8 cellular contexts compared by ENCODE assay signal in genomic region chr22:43136255-43136654, GRCh38. TPM values are rescaled to one million over a fixed set of nuclear protein-coding genes. Genes with fewer than 3 reads are reported as not detected.
DNase-seq lines count a peak whose midpoint lies in the region; ATAC-seq and TF ChIP-seq lines count a peak whose summit lies in the region.

No MANE protein-coding gene starts in this region.

- ATAC-seq in Panc1 (peak; percentile 84; the same call in 1 of the 2 replicates), upper lobe of left lung (ENCODE audit: low FRiP score in 2 of 2) (peak in 1 of 2 donors; percentile 60)

- no peaks in the 10 kb centered on the region for H3K27me3 ChIP-seq in Panc1 (ENCODE audit: control insufficient read depth, insufficient read depth, low read length)
- no peaks in the 10 kb centered on the region for H3K27me3 ChIP-seq in mammary epithelial cell (ENCODE audit: insufficient read depth, low read length)
- no peaks in the 10 kb centered on the region for H3K27me3 ChIP-seq in liver (ENCODE audit: control insufficient read depth in 4 of 4, insufficient read depth in 4 of 4, low read length in 3 of 4)
- H3K27me3 ChIP-seq in upper lobe of left lung: no peaks in the 10 kb centered on the region

- H3K9me3 ChIP-seq in Panc1 (ENCODE audit: control insufficient read depth, insufficient read depth, low read depth, low read length): no peaks in the 10 kb centered on the region
- no peaks in the 10 kb centered on the region for H3K9me3 ChIP-seq in mammary epithelial cell (replicated peaks; ENCODE audit: insufficient read depth, low read length)
- no peaks in the 10 kb centered on the region for H3K9me3 ChIP-seq in liver (ENCODE audit: control insufficient read depth in 4 of 4, low read length in 3 of 4)
- no peaks in the 10 kb centered on the region for H3K9me3 ChIP-seq in upper lobe of left lung

- H3K4me1 ChIP-seq in Panc1 (ENCODE audit: control insufficient read depth, insufficient read depth, low read length) (no peaks in the 10 kb centered on the region), mammary epithelial cell (ENCODE audit: insufficient read depth, low read length) (no peaks in the 10 kb centered on the region), liver (ENCODE audit: control insufficient read depth in 4 of 4, insufficient read depth in 4 of 4, low read length in 3 of 4) (no peaks in the 10 kb centered on the region), upper lobe of left lung (peaks cover 10 to 24% (median 14%) of the 10 kb centered on the region in 4 donors)

- TF ChIP-seq RAD21 in liver (IDR thresholded peaks at IDR 0.05): peak; percentile 36 to 57

- no peak for TF ChIP-seq EP300 in upper lobe of left lung (IDR thresholded peaks at IDR 0.05)

- H4K20me1 ChIP-seq in mammary epithelial cell (ENCODE audit: insufficient read depth, low read length): no peaks in the 10 kb centered on the region

- dilution Hi-C loops in mammary epithelial cell (cut with HindIII; ENCODE audit: low sequenced_read_pairs): loop anchor here (5.0 kb wide), 1 partner anchor 454 kb away; no protein-coding TSS in a partner anchor

- CTCF ChIA-PET in Panc1 (lab: Charles Lee) (interaction anchor here (0.5 kb wide), 1 partner anchor 60 kb away, joined by 3 read pairs; no protein-coding TSS in a partner anchor), mammary epithelial cell (lab: Charles Lee; ENCODE audit: low non-redundant PET) (interaction anchor here (0.7 kb wide), 1 partner anchor 448 kb away, joined by 3 read pairs; no protein-coding TSS in a partner anchor)

- H3K36me3 ChIP-seq in Panc1 (ENCODE audit: control insufficient read depth, insufficient read depth, low read length) (no peaks in the 10 kb centered on the region; the same call in 1 of the 2 replicates), mammary epithelial cell (ENCODE audit: insufficient read depth, low read length) (peaks cover 14% of the 10 kb centered on the region), liver (ENCODE audit: control insufficient read depth in 4 of 4, insufficient read depth in 3 of 4, low read depth in 1 of 4, low read length in 3 of 4) (peaks cover 3 to 53% (median 10%) of the 10 kb centered on the region in 4 donors), upper lobe of left lung (peaks cover 10 to 88% (median 46%) of the 10 kb centered on the region in 4 donors)

- DNase-seq in NCI-H82 (lab: John Stamatoyannopoulos, UW) (peak; percentile 58), NCI-H82 treated with DMSO at 0.1 percent for 48 hours (lab: John Stamatoyannopoulos, UW; ENCODE audit: unreplicated experiment) (no peak), Panc1 (ENCODE audit: low read depth, low spot score) (no peak), mammary epithelial cell (no peak), upper lobe of left lung (peak in 1 of 2 donors; percentile 36), G401 (ENCODE audit: low spot score) (no peak), inferior parietal cortex (ENCODE audit: extremely low spot score) (no peak)

- 41% methylated on average over 9 of the region's 9 CpGs for WGBS in mammary epithelial cell (ENCODE audit: low coverage, missing lambda C conversion rate)
- WGBS in liver: 61% methylated on average over 9 of the region's 9 CpGs
- 22 to 42% methylated on average over 5 to 9 of the region's 9 CpGs for WGBS in upper lobe of left lung, 2 donors

- peak; percentile 83 for TF ChIP-seq CTCF in Panc1 (IDR thresholded peaks at IDR 0.05)
- TF ChIP-seq CTCF in mammary epithelial cell (conservative IDR thresholded peaks at IDR 0.05 in 1 of 2, IDR thresholded peaks at IDR 0.05 in 1 of 2; ENCODE audit: extremely low read depth in 1 of 2, insufficient read depth in 1 of 2, low read depth in 1 of 2, low read length in 2 of 2): peak; percentile 44 to 61
- peak; percentile 30 for TF ChIP-seq CTCF in liver (IDR thresholded peaks at IDR 0.05; ENCODE audit: low read depth, low read length, missing input control)
- TF ChIP-seq CTCF in upper lobe of left lung (IDR thresholded peaks at IDR 0.05): peak; percentile 43 to 66 (median 48)

- H2AFZ ChIP-seq in mammary epithelial cell (ENCODE audit: low read depth, low read length): no peak overlapping the region

- in situ Hi-C loops in Panc1 (cut with HindIII; ENCODE audit: low pct_unique_long_range_greater_than_20kb, low sequenced_read_pairs) (no loop called here), mammary epithelial cell (cut with MboI; ENCODE audit: low sequenced_read_pairs in 2 of 2) (no loop called here), G401 (cut with HindIII; ENCODE audit: low sequenced_read_pairs) (no loop called here)

- H3K4me2 ChIP-seq in mammary epithelial cell (ENCODE audit: insufficient read depth, low read depth, low read length): no peak overlapping the region

- BruUV-seq in Panc1 (replicated peaks; lab: Mats Ljungman, UMichigan) (no TSS peak), mammary epithelial cell (replicated peaks; lab: Mats Ljungman, UMichigan) (no TSS peak)

- no peak overlapping the region for H3K27ac ChIP-seq in Panc1 (ENCODE audit: low read length)
- no peak overlapping the region for H3K27ac ChIP-seq in mammary epithelial cell (ENCODE audit: insufficient read depth, low read depth, low read length)
- peak overlapping the region in 1 of 2 donors; percentile 18 for H3K27ac ChIP-seq in liver (ENCODE audit: low read depth in 1 of 2, low read length in 2 of 2)
- peak overlapping the region in 2 of 4 donors; percentile 36 to 61 for H3K27ac ChIP-seq in upper lobe of left lung

- peaks cover 26% of the 10 kb centered on the region for H3K79me2 ChIP-seq in mammary epithelial cell (ENCODE audit: insufficient read depth, low read length)

- TF ChIP-seq POLR2A in upper lobe of left lung (IDR thresholded peaks at IDR 0.05): no peak

- no peak overlapping the region for H3K4me3 ChIP-seq in Panc1 (ENCODE audit: low read depth in 2 of 2, low read length in 2 of 2)
- H3K4me3 ChIP-seq in mammary epithelial cell (replicated peaks in 1 of 3; ENCODE audit: insufficient read depth in 1 of 3, low read depth in 2 of 3, low read length in 3 of 3): no peak overlapping the region
- no peak overlapping the region for H3K4me3 ChIP-seq in liver (ENCODE audit: low read depth in 1 of 3, low read length in 3 of 3)
- no peak overlapping the region for H3K4me3 ChIP-seq in upper lobe of left lung

- intact Hi-C loops in Panc1 (cut with micrococcal nuclease; ENCODE audit: unreplicated experiment): no loop called here
- intact Hi-C loops in mammary epithelial cell (cut with micrococcal nuclease): no loop called here

- H3K9ac ChIP-seq in mammary epithelial cell (ENCODE audit: insufficient read depth, low read length) (no peak overlapping the region), liver (ENCODE audit: low read depth in 1 of 2, low read length in 2 of 2) (no peak overlapping the region)

- POLR2A ChIA-PET in Panc1 (lab: Charles Lee): no interaction called here

TF ChIP-seq in liver, 16 proteins besides CTCF, POLR2A, EP300 and RAD21:
- TF ChIP-seq NR2F2 (IDR thresholded peaks at IDR 0.05): peak; percentile 50
- no peak for TF ChIP-seq GABPA (IDR thresholded peaks at IDR 0.05 in 1 of 2, conservative IDR thresholded peaks at IDR 0.05 in 1 of 2)
- TF ChIP-seq EGR1 (IDR thresholded peaks at IDR 0.05; ENCODE audit: low read depth in 2 of 2): no peak

RNA-seq across cellular contexts. Expression of gene MCAT, which starts 6.9 kb away (rescaled TPM):
- total RNA-seq in Panc1 (2021; ENCODE audit: unreplicated experiment) (16.3 TPM), mammary epithelial cell (10 to 100 TPM; 17.5 to 18.7 TPM), liver (10 to 100 TPM in 1 of 2 donors, 1 to 10 TPM in 1; 8.3 to 14.0 TPM), upper lobe of left lung (10 to 100 TPM; 15.6 to 34.4 (median 18.5) TPM)
- 25.1 TPM for polyA plus RNA-seq in Panc1 (2012; ENCODE audit: insufficient read length)
- polyA plus RNA-seq in mammary epithelial cell (19.9 TPM), liver (10 to 100 TPM; 15.5 to 22.6 TPM)
- polyA minus RNA-seq in mammary epithelial cell: 11.4 TPM
- 23.4 and 35.6 TPM in 2 replicates for total RNA-seq in G401 (2014; rRNA removed; shearing (Covaris generic))

RNA-seq across cellular contexts. Expression of gene TSPO, which starts 15.1 kb away (rescaled TPM):
- 144 TPM for total RNA-seq in Panc1 (2021; ENCODE audit: unreplicated experiment)
- 228 TPM for polyA plus RNA-seq in Panc1 (2012; ENCODE audit: insufficient read length)
- total RNA-seq in mammary epithelial cell: 100 to 1,000 TPM; 267 to 360 TPM
- polyA plus RNA-seq in mammary epithelial cell: 270 TPM
- 50.0 TPM for polyA minus RNA-seq in mammary epithelial cell
- 10 to 100 TPM; 27.6 to 30.1 TPM for total RNA-seq in liver
- 10 to 100 TPM; 50.3 to 61.9 TPM for polyA plus RNA-seq in liver
- total RNA-seq in upper lobe of left lung: 100 to 1,000 TPM; 127 to 426 (median 315) TPM
- total RNA-seq in G401 (2014; rRNA removed; shearing (Covaris generic)): 23.9 and 32.7 TPM in 2 replicates

RNA-seq across cellular contexts. Expression of gene BIK, which starts 25.7 kb away (rescaled TPM):
- 0.18 TPM for total RNA-seq in Panc1 (2021; ENCODE audit: unreplicated experiment)
- not detected for polyA plus RNA-seq in Panc1 (2012; ENCODE audit: insufficient read length)
- total RNA-seq in mammary epithelial cell: 1 to 10 TPM; 2.0 to 3.7 TPM
- 2.6 TPM for polyA plus RNA-seq in mammary epithelial cell
- 4.9 TPM for polyA minus RNA-seq in mammary epithelial cell
- total RNA-seq in liver: under 1 TPM in 1 of 2 donors, not detected in 1; 0.33 TPM
- polyA plus RNA-seq in liver: under 1 TPM; 0.23 to 0.89 TPM
- total RNA-seq in upper lobe of left lung: 1 to 10 TPM in 4 of 6 donors, not detected in 2; 2.3 to 6.2 (median 2.7) TPM
- 4.6 and 6.9 TPM in 2 replicates for total RNA-seq in G401 (2014; rRNA removed; shearing (Covaris generic))

RNA-seq across cellular contexts. Expression of gene TTLL1, which starts 47.1 kb away (rescaled TPM):
- total RNA-seq in Panc1 (2021; ENCODE audit: unreplicated experiment): 4.6 TPM
- 9.6 TPM for polyA plus RNA-seq in Panc1 (2012; ENCODE audit: insufficient read length)
- total RNA-seq in mammary epithelial cell: 10 to 100 TPM in 1 of 2 donors, 1 to 10 TPM in 1; 3.6 to 12.0 TPM
- 3.3 TPM for polyA plus RNA-seq in mammary epithelial cell
- polyA minus RNA-seq in mammary epithelial cell: 5.2 TPM
- 1 to 10 TPM in 1 of 2 donors, under 1 TPM in 1; 0.50 to 2.2 TPM for total RNA-seq in liver
- 1 to 10 TPM; 1.1 to 1.2 TPM for polyA plus RNA-seq in liver
- 1 to 10 TPM; 1.0 to 5.7 (median 4.8) TPM for total RNA-seq in upper lobe of left lung
- 7.1 and 10.3 TPM in 2 replicates for total RNA-seq in G401 (2014; rRNA removed; shearing (Covaris generic))

RNA-seq across cellular contexts. Expression of gene TTLL12, which starts 50.7 kb away (rescaled TPM):
- total RNA-seq in Panc1 (2021; ENCODE audit: unreplicated experiment) (26.3 TPM), mammary epithelial cell (10 to 100 TPM; 37.7 to 62.6 TPM), liver (10 to 100 TPM; 19.6 to 43.9 TPM), upper lobe of left lung (10 to 100 TPM; 19.6 to 49.2 (median 25.0) TPM)
- polyA plus RNA-seq in Panc1 (2012; ENCODE audit: insufficient read length): 28.8 TPM
- polyA plus RNA-seq in mammary epithelial cell (27.4 TPM), liver (10 to 100 TPM; 13.7 to 21.4 TPM)
- 73.9 TPM for polyA minus RNA-seq in mammary epithelial cell
- 80.9 and 97.9 TPM in 2 replicates for total RNA-seq in G401 (2014; rRNA removed; shearing (Covaris generic))

Comparison
In these comparisons a context has a peak if more than half of its experiments do, and no peak if none do; other contexts are left out.
1. CTCF ChIP-seq: peak in every context shown above with its lines; median percentile 83 in Panc1; 52 in mammary epithelial cell; 48 in upper lobe of left lung; 30 in liver.